In the genomic region with DNA sequence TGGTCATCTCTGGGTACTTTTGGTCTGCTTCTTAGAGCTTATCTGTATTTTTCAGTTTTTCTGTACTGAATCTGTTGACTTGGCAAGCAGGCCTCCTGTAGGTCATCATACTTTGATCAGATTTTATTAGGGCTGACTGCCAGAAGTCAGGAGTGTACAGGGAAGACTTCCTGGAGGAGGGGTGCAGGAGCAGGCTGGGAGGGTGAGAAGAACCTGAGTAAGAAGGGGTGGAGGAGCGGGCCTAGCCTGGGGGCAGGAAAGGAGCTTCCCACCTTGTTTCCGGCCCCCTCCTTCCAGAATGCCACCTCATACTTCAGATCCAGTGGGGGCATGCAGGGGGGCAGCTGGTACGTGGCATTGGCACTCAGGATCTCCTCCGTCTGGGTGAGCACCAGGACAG, we compare ENCODE assay signal across 23 cellular contexts. TPM values are rescaled to one million over a fixed set of nuclear protein-coding genes. Genes with fewer than 3 reads are reported as not detected.
DNase-seq lines count a peak whose midpoint lies in the region; ATAC-seq, FAIRE-seq and TF ChIP-seq lines count a peak whose summit lies in the region.
"Had no signal": no experiment of that assay in that cellular context is flagged by ENCODE, and none has a peak within 500 bp of the region (broad histone marks: within the 10 kb centered on the region; RNA-seq: fewer than 3 reads in every experiment).

No MANE protein-coding gene starts in this region.

- H3K36me3 ChIP-seq in bronchial epithelial cell (ENCODE audit: control insufficient read depth, insufficient read depth, low read length) (peaks cover 10% of the 10 kb centered on the region), transverse colon (no peaks in the 10 kb centered on the region)
- H3K36me3 ChIP-seq: SJSA1 had no signal

- H3K27ac ChIP-seq in transverse colon: peak overlapping the region in 2 of 4 donors; percentile 2 to 7
- H3K27ac ChIP-seq: SJSA1 had no signal

- H3K4me3 ChIP-seq in bronchial epithelial cell (ENCODE audit: low read depth, low read length) (no peak overlapping the region), transverse colon (no peak overlapping the region)
- H3K4me3 ChIP-seq: GM12878, GM23338, SJSA1 had no signal

- in situ Hi-C loops in transverse colon (cut with MboI; ENCODE audit: low pct_ligation_motif_present in 1 of 4, low pct_unique_long_range_greater_than_20kb in 1 of 4, low sequenced_read_pairs in 3 of 4): no loop called here

- TF ChIP-seq CTCF in bronchial epithelial cell (IDR thresholded peaks at IDR 0.05; ENCODE audit: insufficient read depth, low read length, severe bottlenecking) (no peak), transverse colon (IDR thresholded peaks at IDR 0.05) (no peak)

- H3K9me3 ChIP-seq in transverse colon: no peaks in the 10 kb centered on the region
- H3K9me3 ChIP-seq: SJSA1 had no signal

- FAIRE-seq in bronchial epithelial cell (lab: Jason Lieb, UNC): no peak
- no peak for FAIRE-seq in GM12892 (lab: Jason Lieb, UNC)
- FAIRE-seq: GM12878, HepG2 had no signal

- ATAC-seq in left colon: peak; percentile 96
- ATAC-seq: GM12878, GM23338, HepG2 had no signal

- peak; percentile 36 for DNase-seq in activated effector memory CD4-positive, alpha-beta T cell treated with anti-CD3 and anti-CD28 coated beads, Interleukin-2, amount 50 U/mL, for 16 hours
- no peak for DNase-seq in activated effector memory CD4-positive, alpha-beta T cell treated with Interleukin-2 at 50 U/mL for 16 hours
- DNase-seq in bronchial epithelial cell (ENCODE audit: low read depth) (peak; percentile 20), left colon (peak; percentile 33 to 74), transverse colon (peak; percentile 47), GM12892 (ENCODE audit: insufficient read length) (no peak), NCI-H1436 treated with DMSO at 0.1 percent for 48 hours (lab: John Stamatoyannopoulos, UW) (no peak), medulla oblongata (ENCODE audit: extremely low spot score) (no peak)
- DNase-seq: 8988T; CD4-positive, alpha-beta memory T cell; GF-D8; KG1; NCI-H1417; NCI-H187 treated with DMSO at 0.1 percent for 48 hours; NCI-H2227 treated with DMSO at 0.1 percent for 48 hours; NCI-H510A treated with DMSO at 0.1 percent for 48 hours; NCI-H774; OCI-M1 had no signal

- H3K4me1 ChIP-seq in transverse colon: peaks cover 0 to 8% (median 6%) of the 10 kb centered on the region in 4 donors
- H3K4me1 ChIP-seq: SJSA1 had no signal

- WGBS in transverse colon (ENCODE audit: low coverage in 1 of 2), 2 donors: 57 to 60% methylated on average over 1 to 4 of the region's 4 CpGs

- no peak for TF ChIP-seq EP300 in transverse colon (IDR thresholded peaks at IDR 0.05; ENCODE audit: low read depth)

- H3K27me3 ChIP-seq in bronchial epithelial cell (ENCODE audit: control insufficient read depth, insufficient read depth, low read length) (no peaks in the 10 kb centered on the region), transverse colon (no peaks in the 10 kb centered on the region)
- H3K27me3 ChIP-seq: SJSA1 had no signal

- intact Hi-C loops in left colon (cut with DNase I, micrococcal nuclease): no loop called here
- intact Hi-C loops in transverse colon (cut with DNase I; ENCODE audit: low total_unique reads): no loop called here

- TF ChIP-seq POLR2A in transverse colon (IDR thresholded peaks at IDR 0.05) (no peak), GM12892 (IDR thresholded peaks at IDR 0.05; ENCODE audit: low read depth, low read length) (no peak)

RNA-seq across cellular contexts. Expression of gene IL22RA1, which starts 18.3 kb away (rescaled TPM):
- total RNA-seq in bronchial epithelial cell (0.26 and 1.5 TPM in 2 replicates), left colon (10 to 100 TPM; 26.6 to 40.0 TPM), transverse colon (10 to 100 TPM in 3 of 4 donors, 1 to 10 TPM in 1; 4.4 to 29.2 (median 27.3) TPM)
- polyA plus RNA-seq in GM12892 (2012; ENCODE audit: missing spikeins): not detected
- total RNA-seq: CD4-positive, alpha-beta memory T cell; GM12878 had no signal
- polyA plus RNA-seq: AG04450; CD4-positive, alpha-beta memory T cell; GM12878 had no signal

RNA-seq across cellular contexts. Expression of gene IFNLR1, which starts 25.8 kb away (rescaled TPM):
- 4.5 and 5.5 TPM in 2 replicates for total RNA-seq in bronchial epithelial cell
- 10 to 100 TPM; 11.3 to 23.2 TPM for total RNA-seq in left colon
- total RNA-seq in transverse colon: 10 to 100 TPM in 3 of 4 donors, 1 to 10 TPM in 1; 2.6 to 37.4 (median 12.7) TPM
- 5.3 TPM for polyA plus RNA-seq in GM12892 (2012; ENCODE audit: missing spikeins)
- total RNA-seq: SJSA1 had no signal
- polyA plus RNA-seq: AG04450 had no signal

RNA-seq across cellular contexts. Expression of gene MYOM3, which starts 49.3 kb away (rescaled TPM):
- under 0.01 and 0.13 TPM in 2 replicates for total RNA-seq in bronchial epithelial cell
- total RNA-seq in left colon: 1 to 10 TPM; 4.1 to 4.2 TPM
- 1 to 10 TPM in 3 of 4 donors, under 1 TPM in 1; 0.60 to 7.5 (median 3.0) TPM for total RNA-seq in transverse colon
- not detected for polyA plus RNA-seq in GM12892 (2012; ENCODE audit: missing spikeins)
- total RNA-seq: CD4-positive, alpha-beta memory T cell; GM12878; GM23338 had no signal
- polyA plus RNA-seq: AG04450; CD4-positive, alpha-beta memory T cell; GM23338 had no signal

Comparison
In these comparisons a context has a peak if more than half of its experiments do, and no peak if none do; other contexts are left out.
1. DNase-seq: peak in activated effector memory CD4-positive, alpha-beta T cell treated with anti-CD3 and anti-CD28 coated beads, Interleukin-2, amount 50 U/mL, for 16 hours (single experiment), bronchial epithelial cell (single experiment), left colon (2 of 2) and transverse colon (single experiment); none in activated effector memory CD4-positive, alpha-beta T cell treated with Interleukin-2 at 50 U/mL for 16 hours (single experiment), GM12892 (single experiment), NCI-H1436 treated with DMSO at 0.1 percent for 48 hours (single experiment) and medulla oblongata (single experiment).